In the genomic region with DNA sequence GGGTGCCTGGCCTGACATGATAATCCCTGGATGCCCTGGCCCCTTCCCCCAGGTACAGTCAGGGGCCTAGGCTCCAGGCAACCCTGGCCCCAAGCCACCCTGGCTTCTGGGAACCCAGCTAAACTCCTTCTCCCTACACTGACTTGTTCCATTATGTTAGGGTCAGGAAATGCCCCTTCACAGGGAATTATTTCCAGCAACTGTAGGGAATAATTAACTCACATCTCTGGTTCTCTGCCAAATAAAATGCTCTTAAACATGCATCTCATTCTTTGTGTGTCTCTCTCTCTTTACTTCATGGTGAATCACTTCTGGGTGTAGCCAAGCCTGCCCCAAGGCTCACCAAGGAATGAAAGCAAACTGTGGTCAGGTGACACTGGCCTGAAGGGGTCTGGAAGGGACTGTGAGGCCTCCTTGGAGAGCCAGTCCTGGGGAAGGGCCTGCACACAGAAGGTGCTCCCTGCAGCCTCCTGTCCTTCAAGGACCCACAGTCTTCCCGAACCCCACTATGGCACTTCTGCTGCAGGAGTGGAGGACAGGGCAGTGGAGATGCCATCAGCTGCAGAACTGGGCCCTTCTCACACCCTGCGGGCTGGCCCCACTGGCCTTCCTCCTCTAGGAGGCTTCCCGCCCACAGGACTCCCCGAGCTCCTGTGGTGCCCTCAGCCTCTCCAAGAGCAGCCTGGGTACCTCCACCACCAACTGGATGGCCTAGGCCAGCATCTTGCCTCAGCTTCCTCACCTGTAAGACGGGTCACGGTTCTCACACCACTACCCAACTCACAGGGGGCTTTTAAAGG, we compare ENCODE assay signal across 9 cellular contexts. TPM values are rescaled to one million over a fixed set of nuclear protein-coding genes. Genes with fewer than 3 reads are reported as not detected.
A peak's percentile ranks its signal among the peaks of the same experiment; 100 is the strongest.
DNase-seq lines count a peak whose midpoint lies in the region; ATAC-seq, FAIRE-seq and TF ChIP-seq lines count a peak whose summit lies in the region.
"Had no signal": no experiment of that assay in that cellular context is flagged by ENCODE, and none has a peak within 500 bp of the region (broad histone marks: within the 10 kb centered on the region; RNA-seq: fewer than 3 reads in every experiment).

No MANE protein-coding gene starts in this region.

- H3K79me2 ChIP-seq in GM12878 (ENCODE audit: control insufficient read depth, insufficient read depth, low read length), result peaks cover 6% of the 10 kb centered on the region

- TF ChIP-seq EP300 in A549 (IDR thresholded peaks at IDR 0.05) (peak; percentile 77 to 78; a peak in 2 of 5 replicates), GM12878 (IDR thresholded peaks at IDR 0.05; ENCODE audit: borderline replicate concordance in 1 of 2, control insufficient read depth in 1 of 2, low read depth in 2 of 2, low read length in 2 of 2) (no peak)

- H3K9ac ChIP-seq in GM12878 (ENCODE audit: control insufficient read depth, insufficient read depth, low read length), result no peak overlapping the region

- TSS peak; percentile 36 for BruUV-seq in GM12878 (replicated peaks; lab: Mats Ljungman, UMichigan)

- peak overlapping the region; percentile 100 for H3K27ac ChIP-seq in A549
- H3K27ac ChIP-seq in GM12878 (ENCODE audit: control insufficient read depth, insufficient read depth), result no peak overlapping the region
- H3K27ac ChIP-seq in left lung, result peak overlapping the region; percentile 67 to 69

- CTCF ChIA-PET in A549 (lab: Yijun Ruan, JAX) (interaction anchor here (0.6 to 7.7 kb wide), 6 partner anchors 9 to 77 kb away, joined by 3 to 69 read pairs (median 4); no protein-coding TSS in a partner anchor), GM12878 (lab: Yijun Ruan, JAX) (interaction anchor here (0.5 to 1.3 kb wide), 2 partner anchors 124 to 325 kb away, joined by 3 to 4 read pairs; no protein-coding TSS in a partner anchor)

- POLR2A ChIA-PET in A549 (lab: Yijun Ruan, JAX) (interaction anchor here (0.6 to 1.6 kb wide), 6 partner anchors 11 to 109 kb away, joined by 3 to 8 read pairs (median 4); a partner anchor contains a TSS), GM12878 (lab: Charles Lee) (no interaction called here)

- H3K36me3 ChIP-seq in GM12878 (ENCODE audit: control insufficient read depth in 2 of 2, insufficient read depth in 2 of 2, low read length in 1 of 2), result peaks cover 23 to 62% of the 10 kb centered on the region in 2 experiments
- peaks cover 2 to 91% of the 10 kb centered on the region in 2 donors for H3K36me3 ChIP-seq in left lung

- RAD21 ChIA-PET in GM12878 (lab: Charles Lee; ENCODE audit: unreplicated experiment), result no interaction called here

- H3K27me3 ChIP-seq in GM12878 (replicated peaks in 1 of 2; ENCODE audit: control insufficient read depth in 2 of 2, insufficient read depth in 2 of 2, low read length in 1 of 2) (no peaks in the 10 kb centered on the region), left lung (no peaks in the 10 kb centered on the region)

- SMC1A ChIA-PET in GM12878 (lab: Charles Lee; ENCODE audit: uncharacterized antibody, unreplicated experiment), result interaction anchor here (1.0 kb wide), 1 partner anchor 21 kb away, joined by 3 read pairs; no protein-coding TSS in a partner anchor

- TF ChIP-seq RAD21 in A549 (conservative IDR thresholded peaks at IDR 0.05 in 1 of 2, IDR thresholded peaks at IDR 0.05 in 1 of 2) (no peak), GM12878 (IDR thresholded peaks at IDR 0.05; ENCODE audit: insufficient read depth, low read depth, low read length) (no peak)

- in situ Hi-C loops in GM12878 (cut with MboI), result no loop called here

- TF ChIP-seq CTCF in A549 (IDR thresholded peaks at IDR 0.05) (no peak), HFF-Myc (IDR thresholded peaks at IDR 0.05; ENCODE audit: low read depth, low read length, missing control alignments) (no peak), GM12878 (IDR thresholded peaks at IDR 0.05 in 2 of 3, conservative IDR thresholded peaks at IDR 0.05 in 1 of 3; ENCODE audit: control insufficient read depth in 2 of 3, extremely low read depth in 1 of 3, insufficient read depth in 1 of 3, low read depth in 3 of 3, low read length in 3 of 3) (no peak), left lung (IDR thresholded peaks at IDR 0.05) (no peak)

- H3K4me1 ChIP-seq in A549 (peaks cover 97% of the 10 kb centered on the region), GM12878 (ENCODE audit: control insufficient read depth, insufficient read depth, low read length) (no peaks in the 10 kb centered on the region), left lung (peaks cover 40 to 90% of the 10 kb centered on the region in 2 donors)

- H3K4me2 ChIP-seq in A549 (peak overlapping the region; percentile 77), GM12878 (ENCODE audit: control insufficient read depth, insufficient read depth) (no peak overlapping the region)

- FAIRE-seq in A549 (lab: Jason Lieb, UNC), result peak; percentile 95
- no peak for FAIRE-seq in GM12878 (lab: Jason Lieb, UNC)
- FAIRE-seq in GM12891 (lab: Jason Lieb, UNC), result no peak

- H3K9me3 ChIP-seq in A549, result no peaks in the 10 kb centered on the region
- H3K9me3 ChIP-seq in GM12878 (replicated peaks; ENCODE audit: control insufficient read depth, insufficient read depth, low read length), result no peaks in the 10 kb centered on the region
- H3K9me3 ChIP-seq in left lung, result no peaks in the 10 kb centered on the region

- H3K4me3 ChIP-seq in A549 (0 out of 3 replicates have a peak overlapping the region, but pooled peaks have one; percentile 19), HFF-Myc (replicated peaks; ENCODE audit: low read depth, low read length) (no peak overlapping the region), GM12878 (no peak overlapping the region), left lung (no peak overlapping the region)

- peak; percentile 86 to 97 for DNase-seq in A549 (ENCODE audit: low read depth in 1 of 2, low spot score in 1 of 2)
- peak; percentile 85 for DNase-seq in HFF-Myc (ENCODE audit: extremely low read depth, low read depth)
- no peak for DNase-seq in GM12878 (ENCODE audit: low read depth, low spot score)
- DNase-seq in left lung, result peak; percentile 74 to 76
- no peak for DNase-seq in GM12891 (ENCODE audit: insufficient read length, low spot score)
- DNase-seq in activated gamma-delta T cell treated with Interleukin-2 at 50 U/mL for 16 hours, result no peak
- no peak for DNase-seq in HuH-7.5 (ENCODE audit: low spot score)
- DNase-seq: activated effector memory CD4-positive, alpha-beta T cell treated with anti-CD3 and anti-CD28 coated beads, Interleukin-2, amount 50 U/mL, for 16 hours had no signal

- H2AFZ ChIP-seq in GM12878 (ENCODE audit: control insufficient read depth, low read depth, low read length), result no peak overlapping the region

- TF ChIP-seq POLR2A in A549 (IDR thresholded peaks at IDR 0.05; ENCODE audit: low read length) (peak; percentile 38; the same call in 1 of the 2 replicates), GM12878 (IDR thresholded peaks at IDR 0.05; ENCODE audit: low read depth, low read length) (no peak), GM12891 (IDR thresholded peaks at IDR 0.05; ENCODE audit: low read depth, low read length) (no peak)

- intact Hi-C loops in GM12878 (cut with micrococcal nuclease; ENCODE audit: unreplicated experiment), result no loop called here
- intact Hi-C loops in left lung (cut with DNase I), result no loop called here

- ATAC-seq in A549 (peak; percentile 79 to 84), GM12878 (no peak), left lung (peak; percentile 68), HG03520 (IDR thresholded peaks at IDR 0.05; ENCODE audit: unreplicated experiment) (no peak)

- 0% methylated on average over 1 of the region's 6 CpGs for WGBS in A549 (ENCODE audit: missing lambda C conversion rate)
- 100% methylated on average over 6 of the region's 6 CpGs for WGBS in GM12878 (ENCODE audit: insufficient coverage, insufficient replicate concordance, low lambda C conversion rate, missing lambda C conversion rate)

- H4K20me1 ChIP-seq in GM12878 (ENCODE audit: control insufficient read depth, insufficient read depth), result no peaks in the 10 kb centered on the region

TF ChIP-seq in A549, 52 proteins besides CTCF, POLR2A, EP300 and RAD21 (continues in another document):
- no peak for TF ChIP-seq EHF (CRISPR knock-in tag; IDR thresholded peaks at IDR 0.05)
- TF ChIP-seq MAFK (IDR thresholded peaks at IDR 0.05; ENCODE audit: partially characterized antibody), result no peak
- TF ChIP-seq JUN (IDR thresholded peaks at IDR 0.05), result peak; percentile 46 to 76; a peak in 3 of 5 replicates

TF ChIP-seq in GM12891, 5 proteins besides CTCF, POLR2A, EP300 and RAD21:
- TF ChIP-seq SPI1 (IDR thresholded peaks at IDR 0.05; ENCODE audit: low read depth, low read length) (no peak), TAF1 (IDR thresholded peaks at IDR 0.05; ENCODE audit: low read depth, low read length) (no peak), POU2F2 (IDR thresholded peaks at IDR 0.05; ENCODE audit: low read depth, low read length) (no peak), POLR2AphosphoS5 (IDR thresholded peaks at IDR 0.05; ENCODE audit: low read depth, low read length) (no peak), PAX5 (IDR thresholded peaks at IDR 0.05; ENCODE audit: insufficient read depth, low read length, severe bottlenecking) (no peak)

RNA-seq across cellular contexts. Expression of a gene that starts 17.6 kb away (rescaled TPM):
- polyA plus RNA-seq in A549 (2011; rRNA removed) (628 and 740 TPM in 2 replicates), A549 (2017; fragmentation: RNase III; extraction: RNeasy Plus Mini Kit Qiagen cat#74134 plus additional on column Dnase treatment) (1,284 to 1,468 TPM (median 1,457 TPM) in 3 replicates), GM12878 (2011; rRNA removed) (37.2 and 113 TPM in 2 replicates), GM12878 (2014; fragmentation: Illumina TruSeq; extraction: Trizol) (49.7 and 140 TPM in 2 replicates), GM12878 (2014; fragmentation: Nextera tagmentation; extraction: Ambion mirVana) (10 to 100 TPM; 56.4 to 98.3 TPM), GM12878 (2014; rRNA removed) (238 and 298 TPM in 2 replicates), GM12878 (2016; fragmentation: Nextera tagmentation; extraction: Ambion mirVana) (100 to 1,000 TPM; 147 to 156 TPM)
- 788 and 1,278 TPM in 2 replicates for polyA plus RNA-seq in A549 (2012; cell fraction: cytosol; rRNA removed)
- polyA plus RNA-seq in A549 (2012; cell fraction: nucleus; rRNA removed), result 1,392 and 1,832 TPM in 2 replicates
- 615 and 777 TPM in 2 replicates for polyA minus RNA-seq in A549 (2011; rRNA and poly(A)+ RNA removed)
- total RNA-seq in GM12878 (2013; cell fraction: nucleolus; rRNA removed), result 106 and 122 TPM in 2 replicates
- total RNA-seq in GM12878 (2014; rRNA removed) (331 and 385 TPM in 2 replicates), GM12878 (2014; rRNA removed; fragmentation: Illumina TruSeq; extraction: Trizol) (128 and 136 TPM in 2 replicates), GM12878 (2021) (331 and 349 TPM in 2 replicates), left lung (100 to 1,000 TPM; 458 to 594 TPM)
- polyA plus RNA-seq in GM12878 (2011; ENCODE audit: low read depth), result 70.6 TPM
- polyA plus RNA-seq in GM12878 (2011; cell fraction: cytosol; rRNA removed), result 108 and 112 TPM in 2 replicates
- polyA plus RNA-seq in GM12878 (2011; cell fraction: nucleus; rRNA removed), result 176 and 234 TPM in 2 replicates
- 182 and 245 TPM in 2 replicates for polyA plus RNA-seq in GM12878 (2012)
- 84.9 and 143 TPM in 2 replicates for polyA minus RNA-seq in GM12878 (2011; rRNA and poly(A)+ RNA removed)
- polyA minus RNA-seq in GM12878 (2011; cell fraction: cytosol; rRNA and poly(A)+ RNA removed), result 96.5 and 97.3 TPM in 2 replicates
- 44.6 and 71.2 TPM in 2 replicates for polyA minus RNA-seq in GM12878 (2011; cell fraction: nucleus; rRNA and poly(A)+ RNA removed)
- polyA plus RNA-seq in GM12891 (2012; ENCODE audit: low read depth, missing spikeins), result 189 TPM

Comparison
In these comparisons a context has a peak if more than half of its experiments do, and no peak if none do; other contexts are left out.
1. ATAC-seq: peak in A549 (2 of 2) and left lung (single experiment); none in GM12878 (single experiment) and HG03520 (single experiment).
2. DNase-seq: peak in A549 (2 of 2), HFF-Myc (single experiment) and left lung (2 of 2); none in GM12878 (single experiment), GM12891 (single experiment), activated gamma-delta T cell treated with Interleukin-2 at 50 U/mL for 16 hours (single experiment) and HuH-7.5 (single experiment).